33 cellular contexts compared by ENCODE assay signal in genomic region chr4:169305173-169305572, GRCh38.
"Had no signal": no experiment of that assay in that cellular context is flagged by ENCODE, and none has a peak within 500 bp of the region (broad histone marks: within the 10 kb centered on the region; RNA-seq: fewer than 3 reads in every experiment).

No MANE protein-coding gene starts in this region.

- H3K27ac Mint-ChIP-seq: activated CD4-positive, alpha-beta memory T cell treated with anti-CD3 and anti-CD28 coated beads for 36 hours; activated CD4-positive, alpha-beta T cell treated with anti-CD3 and anti-CD28 coated beads for 36 hours; activated CD4-positive, alpha-beta T cell treated with anti-CD3 and anti-CD28 coated beads, Interleukin-2, amount 10 ng/mL, durations not matched to agents 24 days and 14 days; activated CD8-positive, alpha-beta memory T cell treated with anti-CD3 and anti-CD28 coated beads, Interleukin-2, amount 10 ng/mL, durations not matched to agents 7 days and 5 days; activated CD8-positive, alpha-beta T cell treated with anti-CD3 and anti-CD28 coated beads, Interleukin-2, amount 10 ng/mL, durations not matched to agents 7 days and 5 days; activated naive CD4-positive, alpha-beta T cell treated with anti-CD3 and anti-CD28 coated beads for 36 hours; activated naive CD4-positive, alpha-beta T cell treated with anti-CD3 and anti-CD28 coated beads, Interleukin-2, amount 50 U/mL, for 24 hours; activated naive CD8-positive, alpha-beta T cell treated with anti-CD3 and anti-CD28 coated beads for 36 hours; activated naive CD8-positive, alpha-beta T cell treated with anti-CD3 and anti-CD28 coated beads, Interleukin-2, amount 50 U/mL, for 24 hours; activated T-helper 1 cell treated with anti-CD3 and anti-CD28 coated beads, Interleukin-12 subunit alpha, Interleukin-12 subunit beta, Interleukin-2, Interleukin-4 antibody, amounts not matched to agents 30 ng/mL and 10 ng/mL and 1 ng/mL, durations not matched to agents 14 hours and 24 hours and 36 hours; activated T-helper 2 cell treated with anti-CD3 and anti-CD28 coated beads, Interferon-gamma antibody, Interleukin-2, Interleukin-4, amounts not matched to agents 10 μg/mL and 5 μg/mL and 100 μg/mL, durations not matched to agents 14 hours and 24 hours and 36 hours; endodermal cell; T-helper 17 cell; T-helper 2 cell treated with Interferon-gamma antibody and Interleukin-4, amounts not matched to agents 5 μg/mL and 100 μg/mL, for 36 hours had no signal

- H3K36me3 Mint-ChIP-seq: activated CD4-positive, alpha-beta memory T cell treated with anti-CD3 and anti-CD28 coated beads for 36 hours; activated CD8-positive, alpha-beta memory T cell treated with anti-CD3 and anti-CD28 coated beads, Interleukin-2, amount 10 ng/mL, durations not matched to agents 7 days and 5 days; activated naive CD4-positive, alpha-beta T cell treated with anti-CD3 and anti-CD28 coated beads, Interleukin-2, amount 50 U/mL, for 24 hours; activated naive CD8-positive, alpha-beta T cell treated with anti-CD3 and anti-CD28 coated beads for 36 hours had no signal

- H3K4me1 Mint-ChIP-seq: activated CD4-positive, alpha-beta T cell treated with anti-CD3 and anti-CD28 coated beads for 36 hours; activated CD4-positive, alpha-beta T cell treated with anti-CD3 and anti-CD28 coated beads, Interleukin-2, amount 10 ng/mL, durations not matched to agents 24 days and 14 days; activated CD8-positive, alpha-beta memory T cell treated with anti-CD3 and anti-CD28 coated beads, Interleukin-2, amount 10 ng/mL, durations not matched to agents 7 days and 5 days; activated naive CD4-positive, alpha-beta T cell treated with anti-CD3 and anti-CD28 coated beads, Interleukin-2, amount 50 U/mL, for 24 hours; activated naive CD8-positive, alpha-beta T cell treated with anti-CD3 and anti-CD28 coated beads for 36 hours; activated naive CD8-positive, alpha-beta T cell treated with anti-CD3 and anti-CD28 coated beads, Interleukin-2, amount 50 U/mL, for 24 hours; T-helper 17 cell had no signal

- H3K4me3 ChIP-seq: adrenal gland, body of pancreas had no signal

- H3K4me1 ChIP-seq: adrenal gland had no signal

- H3K27me3 Mint-ChIP-seq: activated CD4-positive, alpha-beta memory T cell treated with anti-CD3 and anti-CD28 coated beads for 36 hours; activated CD4-positive, alpha-beta T cell treated with anti-CD3 and anti-CD28 coated beads for 36 hours; activated CD8-positive, alpha-beta memory T cell treated with anti-CD3 and anti-CD28 coated beads, Interleukin-2, amount 10 ng/mL, durations not matched to agents 7 days and 5 days; activated naive CD8-positive, alpha-beta T cell treated with anti-CD3 and anti-CD28 coated beads for 36 hours; activated naive CD8-positive, alpha-beta T cell treated with anti-CD3 and anti-CD28 coated beads, Interleukin-2, amount 50 U/mL, for 24 hours had no signal

- H3K27me3 ChIP-seq: adrenal gland, body of pancreas had no signal

- H3K36me3 ChIP-seq: adrenal gland had no signal

- ATAC-seq: activated CD4-positive, alpha-beta T cell treated with anti-CD3 and anti-CD28 coated beads for 36 hours; activated CD8-positive, alpha-beta memory T cell treated with anti-CD3 and anti-CD28 coated beads, Interleukin-2, amount 10 ng/mL, durations not matched to agents 7 days and 5 days; activated CD8-positive, alpha-beta T cell treated with anti-CD3 and anti-CD28 coated beads, Interleukin-2, amount 10 ng/mL, durations not matched to agents 7 days and 5 days; activated naive CD8-positive, alpha-beta T cell treated with anti-CD3 and anti-CD28 coated beads, Interleukin-2, amount 50 U/mL, for 24 hours; body of pancreas; esophagus mucosa; T-helper 17 cell had no signal

- H3K4me3 Mint-ChIP-seq: activated CD4-positive, alpha-beta memory T cell treated with anti-CD3 and anti-CD28 coated beads for 36 hours; activated CD4-positive, alpha-beta T cell treated with anti-CD3 and anti-CD28 coated beads for 36 hours; activated CD4-positive, alpha-beta T cell treated with anti-CD3 and anti-CD28 coated beads, Interleukin-2, amount 10 ng/mL, durations not matched to agents 24 days and 14 days; activated CD8-positive, alpha-beta memory T cell treated with anti-CD3 and anti-CD28 coated beads, Interleukin-2, amount 10 ng/mL, durations not matched to agents 7 days and 5 days; activated CD8-positive, alpha-beta T cell treated with anti-CD3 and anti-CD28 coated beads, Interleukin-2, amount 10 ng/mL, durations not matched to agents 7 days and 5 days; activated naive CD4-positive, alpha-beta T cell treated with anti-CD3 and anti-CD28 coated beads for 36 hours; activated naive CD4-positive, alpha-beta T cell treated with anti-CD3 and anti-CD28 coated beads, Interleukin-2, amount 50 U/mL, for 24 hours; activated naive CD8-positive, alpha-beta T cell treated with anti-CD3 and anti-CD28 coated beads for 36 hours; activated naive CD8-positive, alpha-beta T cell treated with anti-CD3 and anti-CD28 coated beads, Interleukin-2, amount 50 U/mL, for 24 hours; activated T-helper 1 cell treated with anti-CD3 and anti-CD28 coated beads, Interleukin-12 subunit alpha, Interleukin-12 subunit beta, Interleukin-2, Interleukin-4 antibody, amounts not matched to agents 30 ng/mL and 10 ng/mL and 1 ng/mL, durations not matched to agents 14 hours and 24 hours and 36 hours; endodermal cell; T-helper 17 cell; T-helper 2 cell treated with Interferon-gamma antibody and Interleukin-4, amounts not matched to agents 5 μg/mL and 100 μg/mL, for 36 hours had no signal

- H3K27ac ChIP-seq: adrenal gland, body of pancreas had no signal

- H3K9me3 ChIP-seq: adrenal gland, body of pancreas had no signal

- DNase-seq: activated CD4-positive, alpha-beta memory T cell treated with anti-CD3 and anti-CD28 coated beads for 36 hours; activated CD4-positive, alpha-beta T cell treated with anti-CD3 and anti-CD28 coated beads for 36 hours; activated CD4-positive, alpha-beta T cell treated with anti-CD3 and anti-CD28 coated beads, Interleukin-2, amount 10 ng/mL, durations not matched to agents 24 days and 14 days; activated CD4-positive, CD25-positive, alpha-beta regulatory T cell; activated CD4-positive, CD25-positive, alpha-beta regulatory T cell treated with anti-CD3 and anti-CD28 coated beads, Interleukin-2, amount 50 U/mL, for 72 hours; activated CD8-positive, alpha-beta memory T cell treated with anti-CD3 and anti-CD28 coated beads, Interleukin-2, amount 10 ng/mL, durations not matched to agents 7 days and 5 days; activated CD8-positive, alpha-beta memory T cell treated with anti-CD3 and anti-CD28 coated beads, Interleukin-2, amount 50 U/mL, for 4 hours; activated CD8-positive, alpha-beta T cell treated with anti-CD3 and anti-CD28 coated beads, Interleukin-2, amount 10 ng/mL, durations not matched to agents 7 days and 5 days; activated effector memory CD4-positive, alpha-beta T cell treated with anti-CD3 and anti-CD28 coated beads, Interleukin-2, amount 50 U/mL, for 16 hours; activated naive CD4-positive, alpha-beta T cell treated with anti-CD3 and anti-CD28 coated beads for 36 hours; activated naive CD8-positive, alpha-beta T cell treated with anti-CD3 and anti-CD28 coated beads for 36 hours; activated naive CD8-positive, alpha-beta T cell treated with anti-CD3 and anti-CD28 coated beads, Interleukin-2, amount 50 U/mL, for 24 hours; activated T-cell treated with anti-CD3 and anti-CD28 coated beads, Interleukin-2, amount 50 U/mL, for 1 hour; activated T-cell treated with anti-CD3 and anti-CD28 coated beads, Interleukin-2, amount 50 U/mL, for 48 hours; adrenal gland; amygdala; aorta; body of pancreas; caudate nucleus; cortex of kidney; dermis blood vessel endothelial cell; effector CD4-positive, alpha-beta T cell; endodermal cell; foreskin fibroblast; glutamatergic neuron; T-helper 1 cell; T-helper 17 cell; T1000 had no signal

- H3K9me3 Mint-ChIP-seq: activated CD4-positive, alpha-beta memory T cell treated with anti-CD3 and anti-CD28 coated beads for 36 hours; activated CD4-positive, alpha-beta T cell treated with anti-CD3 and anti-CD28 coated beads, Interleukin-2, amount 10 ng/mL, durations not matched to agents 24 days and 14 days; activated naive CD4-positive, alpha-beta T cell treated with anti-CD3 and anti-CD28 coated beads for 36 hours; activated naive CD4-positive, alpha-beta T cell treated with anti-CD3 and anti-CD28 coated beads, Interleukin-2, amount 50 U/mL, for 24 hours; activated naive CD8-positive, alpha-beta T cell treated with anti-CD3 and anti-CD28 coated beads, Interleukin-2, amount 50 U/mL, for 24 hours; activated T-helper 2 cell treated with anti-CD3 and anti-CD28 coated beads, Interferon-gamma antibody, Interleukin-2, Interleukin-4, amounts not matched to agents 10 μg/mL and 5 μg/mL and 100 μg/mL, durations not matched to agents 14 hours and 24 hours and 36 hours; T-helper 2 cell treated with Interferon-gamma antibody and Interleukin-4, amounts not matched to agents 5 μg/mL and 100 μg/mL, for 36 hours had no signal
